Comparison of ENCODE assay signal across 18 cellular contexts in genomic region chr10:106863549-106863948, GRCh38.
DNase-seq lines count a peak whose midpoint lies in the region; ATAC-seq and TF ChIP-seq lines count a peak whose summit lies in the region.
"Had no signal": no experiment of that assay in that cellular context is flagged by ENCODE, and none has a peak within 500 bp of the region (broad histone marks: within the 10 kb centered on the region; RNA-seq: fewer than 3 reads in every experiment).

No MANE protein-coding gene starts in this region.

- intact Hi-C loops in upper lobe of right lung (cut with DNase I) = no loop called here

- H4K20me1 ChIP-seq in SK-N-SH (ENCODE audit: insufficient read depth) = no peaks in the 10 kb centered on the region

- no peak for TF ChIP-seq CTCF in SK-N-SH (IDR thresholded peaks at IDR 0.05)
- no peak for TF ChIP-seq CTCF in NB4 (IDR thresholded peaks at IDR 0.05; ENCODE audit: low read depth, low read length)
- TF ChIP-seq CTCF in upper lobe of right lung (IDR thresholded peaks at IDR 0.05) = no peak

- peak; percentile 24; the same call in 1 of the 2 replicates for TF ChIP-seq RAD21 in SK-N-SH (IDR thresholded peaks at IDR 0.05; ENCODE audit: low read length)

- H3K27ac ChIP-seq in SK-N-SH (ENCODE audit: low read depth in 2 of 2, low read length in 1 of 2) = no peak overlapping the region
- no peak overlapping the region for H3K27ac ChIP-seq in upper lobe of right lung
- H3K27ac ChIP-seq: brain microvascular endothelial cell, gastrocnemius medialis, tibial artery had no signal

- H3K4me1 ChIP-seq in SK-N-SH (ENCODE audit: control insufficient read depth in 1 of 2, insufficient read depth in 2 of 2, low read depth in 1 of 2, low read length in 1 of 2) (no peaks in the 10 kb centered on the region), upper lobe of right lung (no peaks in the 10 kb centered on the region)
- H3K4me1 ChIP-seq: gastrocnemius medialis, tibial artery had no signal

- H3F3A ChIP-seq in SK-N-SH (replicated peaks; ENCODE audit: insufficient read depth) = no peaks in the 10 kb centered on the region

- H3K79me2 ChIP-seq in SK-N-SH (ENCODE audit: insufficient read depth) = no peaks in the 10 kb centered on the region

- CTCF ChIA-PET in SK-N-SH (lab: Yijun Ruan, JAX) = interaction anchor here (0.7 kb wide), 1 partner anchor 9 kb away, joined by 3 read pairs; no protein-coding TSS in a partner anchor

- H3K36me3 ChIP-seq in SK-N-SH (replicated peaks in 1 of 2; ENCODE audit: control insufficient read depth in 1 of 2, insufficient read depth in 2 of 2, low read length in 1 of 2) = no peaks in the 10 kb centered on the region
- no peaks in the 10 kb centered on the region for H3K36me3 ChIP-seq in upper lobe of right lung
- H3K36me3 ChIP-seq: brain microvascular endothelial cell, gastrocnemius medialis, tibial artery had no signal

- POLR2A ChIA-PET in SK-N-SH (lab: Yijun Ruan, JAX) = no interaction called here

- DNase-seq in SK-N-SH (no peak), NB4 (ENCODE audit: low read depth) (peak; percentile 5), foreskin melanocyte (peak; percentile 15), upper lobe of right lung (no peak), SHP77 treated with DMSO at 0.1 percent for 48 hours (lab: John Stamatoyannopoulos, UW) (no peak), NCI-H226 (no peak)
- DNase-seq: 8988T; brain microvascular endothelial cell; DMS153; gastrocnemius medialis; NCI-H2029; occipital lobe; stimulated activated naive B cell treated with anti-CD40 and anti-IgM and Interleukin-4, amounts not matched to agents 10 μg/mL and 1 μg/mL and 100 μg/mL, for 72 hours; T-helper 9 cell; tibial artery had no signal

- ATAC-seq in SK-N-SH treated with all-trans-retinoic acid at 6 μM for 48 hours (no peak), upper lobe of right lung (peak; percentile 24), GM18519 (IDR thresholded peaks at IDR 0.05; ENCODE audit: low FRiP score, unreplicated experiment) (no peak)
- ATAC-seq: activated CD4-positive, CD25-positive, alpha-beta regulatory T cell treated with anti-CD3 and anti-CD28 coated beads, Interleukin-2, amount 50 U/mL, for 24 hours; gastrocnemius medialis; stimulated activated naive B cell treated with anti-CD40 and anti-IgM and Interleukin-4, amounts not matched to agents 10 μg/mL and 1 μg/mL and 100 μg/mL, for 72 hours had no signal

- H3K9ac ChIP-seq in SK-N-SH = no peak overlapping the region

- H3K4me3 ChIP-seq in SK-N-SH (ENCODE audit: low read depth in 2 of 2, low read length in 1 of 2) (no peak overlapping the region), NB4 (ENCODE audit: low read depth, low read length) (no peak overlapping the region), upper lobe of right lung (no peak overlapping the region)
- H3K4me3 ChIP-seq: gastrocnemius medialis, tibial artery had no signal

- no peak overlapping the region for H3K4me2 ChIP-seq in SK-N-SH

- H3K9me3 ChIP-seq in SK-N-SH = no peaks in the 10 kb centered on the region
- no peaks in the 10 kb centered on the region for H3K9me3 ChIP-seq in upper lobe of right lung
- H3K9me3 ChIP-seq: gastrocnemius medialis, tibial artery had no signal

- 47% methylated on average over 2 of the region's 2 CpGs for WGBS in SK-N-SH (ENCODE audit: low lambda C conversion rate)

- no peak overlapping the region for H2AFZ ChIP-seq in SK-N-SH (ENCODE audit: low read depth)

- H3K9me2 ChIP-seq in SK-N-SH = no peaks in the 10 kb centered on the region

- H3K27me3 ChIP-seq in SK-N-SH (ENCODE audit: insufficient read depth) = no peaks in the 10 kb centered on the region
- H3K27me3 ChIP-seq in upper lobe of right lung = no peaks in the 10 kb centered on the region
- H3K27me3 ChIP-seq: brain microvascular endothelial cell, gastrocnemius medialis, tibial artery had no signal

- TF ChIP-seq POLR2A in NB4 (IDR thresholded peaks at IDR 0.05; ENCODE audit: extremely low read depth, insufficient read length) = no peak

- no peak for TF ChIP-seq EP300 in SK-N-SH (IDR thresholded peaks at IDR 0.05; ENCODE audit: borderline replicate concordance in 1 of 2, low read depth in 1 of 2, low read length in 1 of 2)

TF ChIP-seq in SK-N-SH, 30 proteins besides CTCF, POLR2A, EP300 and RAD21 (continues in another document):
- TF ChIP-seq SMC3 (IDR thresholded peaks at IDR 0.05; ENCODE audit: low read depth, low read length) (no peak), POLR2AphosphoS5 (IDR thresholded peaks at IDR 0.05; ENCODE audit: low read depth, low read length) (no peak), SIN3A (IDR thresholded peaks at IDR 0.05; ENCODE audit: borderline replicate concordance, low read depth, low read length) (no peak), ZBTB33 (IDR thresholded peaks at IDR 0.05; ENCODE audit: borderline replicate concordance, low read depth) (no peak), GABPA (IDR thresholded peaks at IDR 0.05; ENCODE audit: low read depth) (no peak), USF2 (IDR thresholded peaks at IDR 0.05; ENCODE audit: borderline replicate concordance, low read depth, low read length) (no peak)

TF ChIP-seq in SK-N-SH treated with all-trans-retinoic acid at 6 μM for 48 hours, 23 proteins besides CTCF, POLR2A, EP300 and RAD21:
- TF ChIP-seq, protein P1, sequence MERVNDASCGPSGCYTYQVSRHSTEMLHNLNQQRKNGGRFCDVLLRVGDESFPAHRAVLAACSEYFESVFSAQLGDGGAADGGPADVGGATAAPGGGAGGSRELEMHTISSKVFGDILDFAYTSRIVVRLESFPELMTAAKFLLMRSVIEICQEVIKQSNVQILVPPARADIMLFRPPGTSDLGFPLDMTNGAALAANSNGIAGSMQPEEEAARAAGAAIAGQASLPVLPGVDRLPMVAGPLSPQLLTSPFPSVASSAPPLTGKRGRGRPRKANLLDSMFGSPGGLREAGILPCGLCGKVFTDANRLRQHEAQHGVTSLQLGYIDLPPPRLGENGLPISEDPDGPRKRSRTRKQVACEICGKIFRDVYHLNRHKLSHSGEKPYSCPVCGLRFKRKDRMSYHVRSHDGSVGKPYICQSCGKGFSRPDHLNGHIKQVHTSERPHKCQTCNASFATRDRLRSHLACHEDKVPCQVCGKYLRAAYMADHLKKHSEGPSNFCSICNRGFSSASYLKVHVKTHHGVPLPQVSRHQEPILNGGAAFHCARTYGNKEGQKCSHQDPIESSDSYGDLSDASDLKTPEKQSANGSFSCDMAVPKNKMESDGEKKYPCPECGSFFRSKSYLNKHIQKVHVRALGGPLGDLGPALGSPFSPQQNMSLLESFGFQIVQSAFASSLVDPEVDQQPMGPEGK (CRISPR knock-in tag; IDR thresholded peaks at IDR 0.05; ENCODE audit: borderline replicate concordance) = no peak
- TF ChIP-seq ESRRG (CRISPR knock-in tag; IDR thresholded peaks at IDR 0.05) = no peak
- TF ChIP-seq ISL1 (CRISPR knock-in tag; IDR thresholded peaks at IDR 0.05) = no peak
- TF ChIP-seq, protein P2, sequence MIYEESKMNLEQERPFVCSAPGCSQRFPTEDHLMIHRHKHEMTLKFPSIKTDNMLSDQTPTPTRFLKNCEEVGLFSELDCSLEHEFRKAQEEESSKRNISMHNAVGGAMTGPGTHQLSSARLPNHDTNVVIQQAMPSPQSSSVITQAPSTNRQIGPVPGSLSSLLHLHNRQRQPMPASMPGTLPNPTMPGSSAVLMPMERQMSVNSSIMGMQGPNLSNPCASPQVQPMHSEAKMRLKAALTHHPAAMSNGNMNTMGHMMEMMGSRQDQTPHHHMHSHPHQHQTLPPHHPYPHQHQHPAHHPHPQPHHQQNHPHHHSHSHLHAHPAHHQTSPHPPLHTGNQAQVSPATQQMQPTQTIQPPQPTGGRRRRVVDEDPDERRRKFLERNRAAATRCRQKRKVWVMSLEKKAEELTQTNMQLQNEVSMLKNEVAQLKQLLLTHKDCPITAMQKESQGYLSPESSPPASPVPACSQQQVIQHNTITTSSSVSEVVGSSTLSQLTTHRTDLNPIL (CRISPR knock-in tag; IDR thresholded peaks at IDR 0.05; ENCODE audit: low read depth) = no peak
- no peak for TF ChIP-seq TOX (CRISPR knock-in tag; IDR thresholded peaks at IDR 0.05; ENCODE audit: borderline replicate concordance)
- TF ChIP-seq CSDC2 (CRISPR knock-in tag; IDR thresholded peaks at IDR 0.05) = no peak
- no peak for TF ChIP-seq ARNTL (CRISPR knock-in tag; IDR thresholded peaks at IDR 0.05; ENCODE audit: borderline replicate concordance, low read depth)
- no peak for TF ChIP-seq GLIS3 (CRISPR knock-in tag; IDR thresholded peaks at IDR 0.05)
- TF ChIP-seq PPARA (CRISPR knock-in tag; IDR thresholded peaks at IDR 0.05; ENCODE audit: borderline replicate concordance) = no peak
- no peak for TF ChIP-seq BACH2 (CRISPR knock-in tag; IDR thresholded peaks at IDR 0.05; ENCODE audit: borderline replicate concordance)
- no peak for TF ChIP-seq RARB (CRISPR knock-in tag; IDR thresholded peaks at IDR 0.05)
- no peak for TF ChIP-seq ZNF8 (CRISPR knock-in tag; IDR thresholded peaks at IDR 0.05)
- no peak for TF ChIP-seq POU6F1 (CRISPR knock-in tag; IDR thresholded peaks at IDR 0.05; ENCODE audit: borderline replicate concordance, low read depth)
- TF ChIP-seq SNAI2 (CRISPR knock-in tag; IDR thresholded peaks at IDR 0.05) = no peak

Comparison
In these comparisons a context has a peak if more than half of its experiments do, and no peak if none do; other contexts are left out.
1. DNase-seq: peak in NB4 (single experiment) and foreskin melanocyte (single experiment); none in SK-N-SH (single experiment), upper lobe of right lung (single experiment), SHP77 treated with DMSO at 0.1 percent for 48 hours (single experiment) and NCI-H226 (single experiment).